Comparison of ENCODE assay signal across 28 cellular contexts in the genomic region with DNA sequence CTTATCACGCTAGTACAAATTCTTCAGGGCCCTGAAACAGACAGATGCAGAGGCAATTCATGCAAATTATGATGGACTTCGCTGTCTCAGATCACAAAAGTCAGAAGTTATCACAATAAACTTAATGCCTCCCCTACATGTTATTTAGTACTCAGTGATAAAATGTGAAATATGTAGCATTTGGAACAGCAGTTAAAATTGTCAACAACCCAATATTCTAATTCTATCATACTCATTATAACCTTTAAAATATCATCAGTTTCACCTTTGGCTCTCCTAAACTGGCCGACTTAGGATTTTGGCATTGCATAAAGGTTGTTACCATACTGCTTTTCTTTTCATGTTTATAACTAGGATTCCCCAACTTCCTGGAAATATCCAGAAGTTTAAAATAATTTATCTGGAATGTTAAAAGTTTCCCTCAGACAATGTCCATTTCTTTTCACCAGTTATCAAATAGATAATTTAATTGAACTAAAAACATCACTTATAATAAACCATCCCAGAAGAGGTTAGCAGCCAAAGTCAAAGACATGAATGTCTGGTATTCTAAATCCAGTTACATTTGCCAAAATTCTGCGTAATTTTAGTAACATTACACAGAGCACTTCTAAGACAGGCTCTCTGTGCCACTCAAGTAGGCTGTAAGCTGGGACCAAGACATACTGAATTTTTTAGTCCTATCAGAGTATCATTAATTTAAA.
DNase-seq lines count a peak whose midpoint lies in the region; ATAC-seq and TF ChIP-seq lines count a peak whose summit lies in the region.
"Had no signal": no experiment of that assay in that cellular context is flagged by ENCODE, and none has a peak within 500 bp of the region (broad histone marks: within the 10 kb centered on the region; RNA-seq: fewer than 3 reads in every experiment).

No MANE protein-coding gene starts in this region.

- peak; percentile 16 for ATAC-seq in left lobe of liver
- ATAC-seq in mucosa of descending colon: no peak
- ATAC-seq: CD8-positive, alpha-beta T cell; HepG2; K562; Right ventricle myocardium inferior had no signal

- CTCF ChIA-PET in HEK293 (lab: Yijun Ruan, JAX): no interaction called here

- H3K4me3 Mint-ChIP-seq in chondrocyte (ENCODE audit: unreplicated experiment): no peak overlapping the region
- H3K4me3 Mint-ChIP-seq: CD8-positive, alpha-beta T cell had no signal

- H3K27ac ChIP-seq in ACC112 (ENCODE audit: low read depth, low read length) (no peak overlapping the region), HEK293 (ENCODE audit: extremely low read depth, low read depth, low read length) (no peak overlapping the region)
- H3K27ac ChIP-seq: SJSA1 had no signal

- DNase-seq in chondrocyte (ENCODE audit: low spot score) (no peak), left lobe of liver (ENCODE audit: low spot score) (no peak), NCI-H1436 (lab: John Stamatoyannopoulos, UW) (no peak), cerebellar cortex (ENCODE audit: low spot score) (no peak), mucosa of descending colon (no peak)
- no peak for DNase-seq in effector CD8-positive, alpha-beta T cell (lab: John Stamatoyannopoulos, UW)
- DNase-seq: C1 segment of cervical spinal cord; Caco-2; CD8-positive, alpha-beta T cell; DMS 273 treated with DMSO at 0.1 percent for 48 hours; DMS79; EL; GDM1; GOT3; HCEC 1CT; Kasumi-1; NCI-H1092 treated with DMSO at 0.1 percent for 48 hours; NCI-H1436 treated with DMSO at 0.1 percent for 48 hours; NCI-H1930; NCI-H2107; NCI-H524; NCI-H774 had no signal

- H3K36me3 ChIP-seq in ACC112 (ENCODE audit: insufficient read depth, low read length) (no peaks in the 10 kb centered on the region), HEK293 (ENCODE audit: control insufficient read depth in 2 of 2, insufficient read depth in 1 of 2, low read length in 2 of 2) (no peaks in the 10 kb centered on the region), mucosa of descending colon (ENCODE audit: low read depth) (no peaks in the 10 kb centered on the region)
- H3K36me3 ChIP-seq: SJSA1 had no signal

- H3K36me3 Mint-ChIP-seq in chondrocyte (ENCODE audit: low read depth): no peaks in the 10 kb centered on the region
- H3K36me3 Mint-ChIP-seq: CD8-positive, alpha-beta T cell had no signal

- H3K4me1 ChIP-seq in ACC112 (ENCODE audit: control insufficient read depth, insufficient read depth, low read length, unreplicated experiment) (peaks cover 5% of the 10 kb centered on the region), HEK293 (ENCODE audit: control insufficient read depth, insufficient read depth, low read length) (no peaks in the 10 kb centered on the region), mucosa of descending colon (ENCODE audit: low read depth) (no peaks in the 10 kb centered on the region)
- H3K4me1 ChIP-seq: Caco-2, SJSA1 had no signal

- no peak overlapping the region for H3K4me3 ChIP-seq in ACC112 (ENCODE audit: low read depth, low read length)
- no peak overlapping the region for H3K4me3 ChIP-seq in HEK293 (ENCODE audit: low read depth, low read length)
- no peak overlapping the region for H3K4me3 ChIP-seq in mucosa of descending colon
- H3K4me3 ChIP-seq: K562, SJSA1 had no signal

- peak overlapping the region; percentile 73 for H2AFZ ChIP-seq in ACC112 (ENCODE audit: low read length, unreplicated experiment)

- POLR2A ChIA-PET in HEK293 (lab: Yijun Ruan, JAX): no interaction called here

- no peaks in the 10 kb centered on the region for H3K9me3 Mint-ChIP-seq in chondrocyte (ENCODE audit: low read depth)
- H3K9me3 Mint-ChIP-seq: CD8-positive, alpha-beta T cell had no signal

- H3K27me3 ChIP-seq in ACC112 (ENCODE audit: insufficient read depth, low read length): no peaks in the 10 kb centered on the region
- H3K27me3 ChIP-seq: SJSA1 had no signal

- no peaks in the 10 kb centered on the region for H3K79me2 ChIP-seq in ACC112 (ENCODE audit: control insufficient read depth, insufficient read depth, low read length, unreplicated experiment)

- no peak for TF ChIP-seq CTCF in HEK293 (tag by site-specific recombination; IDR thresholded peaks at IDR 0.05)
- TF ChIP-seq CTCF in chondrocyte (IDR thresholded peaks at IDR 0.05): no peak
- TF ChIP-seq CTCF in mucosa of descending colon (IDR thresholded peaks at IDR 0.05): no peak

- H3K27ac Mint-ChIP-seq in chondrocyte (ENCODE audit: unreplicated experiment): peak overlapping the region; percentile 25
- H3K27ac Mint-ChIP-seq: CD8-positive, alpha-beta T cell had no signal

- intact Hi-C loops in mucosa of descending colon (cut with DNase I, micrococcal nuclease): no loop called here

- peaks cover 15% of the 10 kb centered on the region for H3K4me1 Mint-ChIP-seq in chondrocyte (ENCODE audit: low read depth)

- H3K9me3 ChIP-seq in HEK293 (ENCODE audit: control insufficient read depth, insufficient read depth, low read depth, low read length) (no peaks in the 10 kb centered on the region), mucosa of descending colon (no peaks in the 10 kb centered on the region)
- H3K9me3 ChIP-seq: Caco-2, SJSA1 had no signal

- no peaks in the 10 kb centered on the region for H3K27me3 Mint-ChIP-seq in chondrocyte (ENCODE audit: low read depth)

TF ChIP-seq in HEK293, 187 proteins besides CTCF, POLR2A, EP300 and RAD21:
- no peak for TF ChIP-seq ZNF549 (tag by site-specific recombination; IDR thresholded peaks at IDR 0.05)
- TF ChIP-seq ZNF146 (tag by site-specific recombination; IDR thresholded peaks at IDR 0.05): no peak
- TF ChIP-seq KLF9 (tag by site-specific recombination; IDR thresholded peaks at IDR 0.05; ENCODE audit: low read depth): no peak
- TF ChIP-seq YY2 (tag by site-specific recombination; IDR thresholded peaks at IDR 0.05): no peak
- TF ChIP-seq ZNF585B (tag by site-specific recombination; IDR thresholded peaks at IDR 0.05): peak; percentile 35
- TF ChIP-seq, protein P1, sequence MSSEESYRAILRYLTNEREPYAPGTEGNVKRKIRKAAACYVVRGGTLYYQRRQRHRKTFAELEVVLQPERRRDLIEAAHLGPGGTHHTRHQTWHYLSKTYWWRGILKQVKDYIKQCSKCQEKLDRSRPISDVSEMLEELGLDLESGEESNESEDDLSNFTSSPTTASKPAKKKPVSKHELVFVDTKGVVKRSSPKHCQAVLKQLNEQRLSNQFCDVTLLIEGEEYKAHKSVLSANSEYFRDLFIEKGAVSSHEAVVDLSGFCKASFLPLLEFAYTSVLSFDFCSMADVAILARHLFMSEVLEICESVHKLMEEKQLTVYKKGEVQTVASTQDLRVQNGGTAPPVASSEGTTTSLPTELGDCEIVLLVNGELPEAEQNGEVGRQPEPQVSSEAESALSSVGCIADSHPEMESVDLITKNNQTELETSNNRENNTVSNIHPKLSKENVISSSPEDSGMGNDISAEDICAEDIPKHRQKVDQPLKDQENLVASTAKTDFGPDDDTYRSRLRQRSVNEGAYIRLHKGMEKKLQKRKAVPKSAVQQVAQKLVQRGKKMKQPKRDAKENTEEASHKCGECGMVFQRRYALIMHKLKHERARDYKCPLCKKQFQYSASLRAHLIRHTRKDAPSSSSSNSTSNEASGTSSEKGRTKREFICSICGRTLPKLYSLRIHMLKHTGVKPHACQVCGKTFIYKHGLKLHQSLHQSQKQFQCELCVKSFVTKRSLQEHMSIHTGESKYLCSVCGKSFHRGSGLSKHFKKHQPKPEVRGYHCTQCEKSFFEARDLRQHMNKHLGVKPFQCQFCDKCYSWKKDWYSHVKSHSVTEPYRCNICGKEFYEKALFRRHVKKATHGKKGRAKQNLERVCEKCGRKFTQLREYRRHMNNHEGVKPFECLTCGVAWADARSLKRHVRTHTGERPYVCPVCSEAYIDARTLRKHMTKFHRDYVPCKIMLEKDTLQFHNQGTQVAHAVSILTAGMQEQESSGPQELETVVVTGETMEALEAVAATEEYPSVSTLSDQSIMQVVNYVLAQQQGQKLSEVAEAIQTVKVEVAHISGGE (tag by site-specific recombination; conservative IDR thresholded peaks at IDR 0.05; ENCODE audit: low read depth): no peak
